In the genomic region with DNA sequence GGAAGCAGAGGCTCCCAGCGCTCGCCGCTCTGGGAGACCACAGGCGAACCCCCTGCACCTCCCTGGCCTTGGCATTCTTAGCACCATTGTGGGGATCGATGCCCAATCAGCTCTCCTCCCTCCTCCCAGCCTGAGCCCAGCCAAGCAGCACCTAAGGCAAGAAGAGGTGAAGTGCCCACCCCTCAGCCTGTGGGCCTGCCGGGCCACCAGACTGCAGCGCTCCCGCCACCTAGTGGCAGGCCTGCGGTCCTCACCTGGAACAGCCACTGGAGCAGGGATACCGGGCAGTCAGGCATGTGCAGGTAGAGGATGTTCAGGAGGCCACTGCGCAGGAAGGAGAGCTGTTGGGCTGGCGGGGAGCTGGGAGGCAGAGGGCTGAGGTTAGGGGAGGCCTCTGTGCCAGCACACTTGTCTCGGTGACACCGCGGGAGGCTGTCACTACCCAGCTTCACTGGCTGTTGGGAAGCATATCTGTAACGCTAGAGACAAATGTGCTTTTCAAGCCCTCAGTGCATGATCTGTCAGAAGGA, we compare ENCODE assay signal across 1 cellular context.
A peak's percentile ranks its signal among the peaks of the same experiment; 100 is the strongest.
TF ChIP-seq lines count a peak whose summit lies in the region.

No MANE protein-coding gene starts in this region.

TF ChIP-seq in HEK293, 187 proteins besides CTCF, POLR2A, EP300 and RAD21 (continued from another document):
- TF ChIP-seq, protein P1, sequence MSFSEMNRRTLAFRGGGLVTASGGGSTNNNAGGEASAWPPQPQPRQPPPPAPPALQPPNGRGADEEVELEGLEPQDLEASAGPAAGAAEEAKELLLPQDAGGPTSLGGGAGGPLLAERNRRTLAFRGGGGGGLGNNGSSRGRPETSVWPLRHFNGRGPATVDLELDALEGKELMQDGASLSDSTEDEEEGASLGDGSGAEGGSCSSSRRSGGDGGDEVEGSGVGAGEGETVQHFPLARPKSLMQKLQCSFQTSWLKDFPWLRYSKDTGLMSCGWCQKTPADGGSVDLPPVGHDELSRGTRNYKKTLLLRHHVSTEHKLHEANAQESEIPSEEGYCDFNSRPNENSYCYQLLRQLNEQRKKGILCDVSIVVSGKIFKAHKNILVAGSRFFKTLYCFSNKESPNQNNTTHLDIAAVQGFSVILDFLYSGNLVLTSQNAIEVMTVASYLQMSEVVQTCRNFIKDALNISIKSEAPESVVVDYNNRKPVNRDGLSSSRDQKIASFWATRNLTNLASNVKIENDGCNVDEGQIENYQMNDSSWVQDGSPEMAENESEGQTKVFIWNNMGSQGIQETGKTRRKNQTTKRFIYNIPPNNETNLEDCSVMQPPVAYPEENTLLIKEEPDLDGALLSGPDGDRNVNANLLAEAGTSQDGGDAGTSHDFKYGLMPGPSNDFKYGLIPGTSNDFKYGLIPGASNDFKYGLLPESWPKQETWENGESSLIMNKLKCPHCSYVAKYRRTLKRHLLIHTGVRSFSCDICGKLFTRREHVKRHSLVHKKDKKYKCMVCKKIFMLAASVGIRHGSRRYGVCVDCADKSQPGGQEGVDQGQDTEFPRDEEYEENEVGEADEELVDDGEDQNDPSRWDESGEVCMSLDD (tag by site-specific recombination; IDR thresholded peaks at IDR 0.05), result no peak
- TF ChIP-seq, protein P2, sequence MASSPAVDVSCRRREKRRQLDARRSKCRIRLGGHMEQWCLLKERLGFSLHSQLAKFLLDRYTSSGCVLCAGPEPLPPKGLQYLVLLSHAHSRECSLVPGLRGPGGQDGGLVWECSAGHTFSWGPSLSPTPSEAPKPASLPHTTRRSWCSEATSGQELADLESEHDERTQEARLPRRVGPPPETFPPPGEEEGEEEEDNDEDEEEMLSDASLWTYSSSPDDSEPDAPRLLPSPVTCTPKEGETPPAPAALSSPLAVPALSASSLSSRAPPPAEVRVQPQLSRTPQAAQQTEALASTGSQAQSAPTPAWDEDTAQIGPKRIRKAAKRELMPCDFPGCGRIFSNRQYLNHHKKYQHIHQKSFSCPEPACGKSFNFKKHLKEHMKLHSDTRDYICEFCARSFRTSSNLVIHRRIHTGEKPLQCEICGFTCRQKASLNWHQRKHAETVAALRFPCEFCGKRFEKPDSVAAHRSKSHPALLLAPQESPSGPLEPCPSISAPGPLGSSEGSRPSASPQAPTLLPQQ (tag by site-specific recombination; IDR thresholded peaks at IDR 0.05), result 0 out of 2 replicates have a peak, but pooled peaks have one; percentile 20
- no peak for TF ChIP-seq ZNF677 (tag by site-specific recombination; IDR thresholded peaks at IDR 0.05)
